In genomic region chrX:20118065-20118824, GRCh38 we compare ENCODE assay signal across 1 cellular context.
TF ChIP-seq lines count a peak whose summit lies in the region.

No MANE protein-coding gene starts in this region.

TF ChIP-seq in A549, 52 proteins besides CTCF, POLR2A, EP300 and RAD21 (continued from another document):
- TF ChIP-seq PHF8 (IDR thresholded peaks at IDR 0.05; ENCODE audit: borderline replicate concordance, low read depth) (no peak), POLR2AphosphoS2 (conservative IDR thresholded peaks at IDR 0.05; ENCODE audit: low read length) (no peak)
